8 cellular contexts compared by ENCODE assay signal in the genomic region with DNA sequence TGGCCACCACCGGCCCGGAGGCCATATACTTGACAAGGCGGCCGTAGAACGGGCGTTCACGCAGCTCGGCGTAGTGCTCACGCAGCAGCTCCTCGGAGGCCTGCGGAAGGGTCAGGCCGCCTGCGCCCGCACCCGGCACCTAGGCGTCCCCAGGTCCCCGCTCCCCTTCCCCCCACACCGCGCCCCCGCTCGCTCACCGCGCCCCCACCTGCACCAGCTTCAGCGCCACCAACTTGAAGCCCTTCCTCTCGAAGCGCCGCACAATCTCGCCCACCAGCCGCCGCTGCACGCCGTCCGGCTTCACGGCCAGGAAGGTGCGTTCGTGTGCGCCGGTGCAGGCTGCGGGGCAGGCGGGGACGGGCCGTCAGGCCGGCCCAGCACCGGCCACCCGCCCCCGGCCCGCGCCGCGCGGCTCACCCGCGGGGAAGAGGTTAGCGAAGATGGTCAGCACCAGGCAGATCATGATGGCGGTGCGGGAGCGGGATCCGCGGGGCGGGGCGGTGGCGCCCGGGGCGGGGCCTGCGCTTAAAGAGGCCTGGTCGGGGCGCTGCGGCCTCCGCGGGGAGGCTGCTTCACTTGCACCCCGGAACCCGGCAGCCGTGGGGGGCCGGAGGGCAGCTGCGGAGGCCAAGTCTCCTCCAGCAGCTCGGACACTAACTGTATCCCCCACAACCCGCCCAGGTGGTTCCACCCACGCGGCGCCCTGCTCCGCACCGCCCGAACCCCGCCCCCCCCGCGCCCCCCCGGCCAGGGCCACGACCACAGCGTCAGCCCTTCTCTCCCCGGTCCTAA. TPM values are rescaled to one million over a fixed set of nuclear protein-coding genes. Genes with fewer than 3 reads are reported as not detected.
DNase-seq lines count a peak whose midpoint lies in the region; ATAC-seq and TF ChIP-seq lines count a peak whose summit lies in the region.

Gene NME3, minus strand, starts transcription at position 472 of the 792 bp plus-strand sequence. Its CDS starts 9 bp downstream, at position 463.

- H2BK5ac ChIP-seq in H9 (ENCODE audit: insufficient read length, low read length) = no peak within 1 kb of the TSS

- peaks cover 25% of the 10 kb centered on the region for H3K36me3 ChIP-seq in RWPE2 (ENCODE audit: low read depth)

- H3K4me1 ChIP-seq in H9 (ENCODE audit: insufficient read depth, low read length) (no peaks in the 10 kb centered on the region), RWPE2 (ENCODE audit: insufficient read depth, poor library complexity, severe bottlenecking) (peaks cover 4% of the 10 kb centered on the region)

- H3K4ac ChIP-seq in H9 (ENCODE audit: low read depth, low read length) = no peak within 1 kb of the TSS

- H3K4me1 Mint-ChIP-seq in H9 (peaks cover 3 to 19% of the 10 kb centered on the region in 2 experiments), neural crest cell (peaks cover 8% of the 10 kb centered on the region)
- H3K4me1 Mint-ChIP-seq in stimulated activated naive CD8-positive, alpha-beta T cell treated with anti-CD3 and anti-CD28 coated beads, Interleukin-15, Interleukin-2, amounts not matched to agents 100 ng/mL and 50 ng/mL, for 24 hours (ENCODE audit: low read depth) = peaks cover 18% of the 10 kb centered on the region

- H3K9me3 ChIP-seq in H9 (ENCODE audit: control insufficient read depth, low read depth, low read length) (no peaks in the 10 kb centered on the region), RWPE2 (ENCODE audit: severe bottlenecking) (no peaks in the 10 kb centered on the region)

- no peak within 1 kb of the TSS for H2BK20ac ChIP-seq in H9 (ENCODE audit: low read depth, low read length, poor library complexity, severe bottlenecking)

- no peak within 1 kb of the TSS for H2BK15ac ChIP-seq in H9 (ENCODE audit: low read depth, low read length)

- DNase-seq in C1 segment of cervical spinal cord (lab: John Stamatoyannopoulos, UW) (peak in 13 of 14 donors; percentile 10 to 82 (median 51)), H9 (peak; percentile 76), RWPE2 (ENCODE audit: low spot score) (no peak), activated gamma-delta T cell treated with Interleukin-2 at 50 U/mL for 16 hours (peak; percentile 73), foreskin fibroblast (peak; percentile 58 to 90), neural crest cell (ENCODE audit: low read depth, low spot score) (peak; percentile 60)

- peaks cover 5% of the 10 kb centered on the region for H3K79me1 ChIP-seq in H9 (ENCODE audit: insufficient read depth, low read depth, low read length, poor library complexity, severe bottlenecking)

- H3K27ac ChIP-seq in H9 (ENCODE audit: insufficient read length, low read depth, low read length) = no peak within 1 kb of the TSS
- H3K27ac ChIP-seq in RWPE2 (ENCODE audit: poor library complexity, severe bottlenecking) = peak within 1 kb of the TSS; percentile 66

- peak within 1 kb of the TSS; percentile 44 for H3K18ac ChIP-seq in H9 (ENCODE audit: insufficient read length, low read depth, low read length)

- no peaks in the 10 kb centered on the region for H3K27me3 ChIP-seq in H9 (ENCODE audit: insufficient read depth, low read length)
- no peaks in the 10 kb centered on the region for H3K27me3 ChIP-seq in RWPE2 (ENCODE audit: insufficient read depth, poor library complexity, severe bottlenecking)

- H3K23ac ChIP-seq in H9 (ENCODE audit: insufficient read length, low read depth, low read length) = no peak within 1 kb of the TSS

- H3T11ph ChIP-seq in H9 (ENCODE audit: low read length) = no peak within 1 kb of the TSS

- H4K5ac ChIP-seq in H9 (ENCODE audit: insufficient read length, low read depth, low read length) = no peak within 1 kb of the TSS

- H2AFZ ChIP-seq in H9 (ENCODE audit: low read length) = no peak within 1 kb of the TSS

- no peak within 1 kb of the TSS for H4K8ac ChIP-seq in H9 (replicated peaks; ENCODE audit: insufficient read length, low read depth, low read length)

- no peak within 1 kb of the TSS for H2BK120ac ChIP-seq in H9 (ENCODE audit: low read depth, low read length, poor library complexity, severe bottlenecking)

- H3K27me3 Mint-ChIP-seq in H9 (ENCODE audit: low read depth) (no peaks in the 10 kb centered on the region; the same call in 1 of the 2 replicates), neural crest cell (ENCODE audit: low read depth) (peaks cover 6% of the 10 kb centered on the region)
- H3K27me3 Mint-ChIP-seq in stimulated activated naive CD8-positive, alpha-beta T cell treated with anti-CD3 and anti-CD28 coated beads, Interleukin-15, Interleukin-2, amounts not matched to agents 100 ng/mL and 50 ng/mL, for 24 hours = no peaks in the 10 kb centered on the region

- H3K14ac ChIP-seq in H9 (ENCODE audit: insufficient read depth, low read length) = peak within 1 kb of the TSS; percentile 79

- H2BK12ac ChIP-seq in H9 (ENCODE audit: insufficient read length, low read depth, low read length) = no peak within 1 kb of the TSS

- no peaks in the 10 kb centered on the region for H4K20me1 ChIP-seq in H9 (ENCODE audit: control insufficient read depth, insufficient read depth, insufficient read length)

- H2AK5ac ChIP-seq in H9 (ENCODE audit: insufficient read length, low read length) = no peak within 1 kb of the TSS

- H3K36me3 Mint-ChIP-seq in H9 (ENCODE audit: insufficient read depth in 1 of 3, low read depth in 3 of 3) (peaks cover 11 to 45% (median 29%) of the 10 kb centered on the region in 3 experiments; a peak in 6 of 7 replicates), neural crest cell (ENCODE audit: low read depth) (peaks cover 6% of the 10 kb centered on the region)
- H3K36me3 Mint-ChIP-seq in stimulated activated naive CD8-positive, alpha-beta T cell treated with anti-CD3 and anti-CD28 coated beads, Interleukin-15, Interleukin-2, amounts not matched to agents 100 ng/mL and 50 ng/mL, for 24 hours (ENCODE audit: low read depth) = peaks cover 17% of the 10 kb centered on the region

- TF ChIP-seq CTCF in H9 (conservative IDR thresholded peaks at IDR 0.05) (no peak), RWPE2 (IDR thresholded peaks at IDR 0.05; ENCODE audit: poor library complexity, severe bottlenecking) (no peak), foreskin fibroblast (IDR thresholded peaks at IDR 0.05; ENCODE audit: low read depth, low read length) (no peak), neural crest cell (conservative IDR thresholded peaks at IDR 0.05) (no peak)

- no peaks in the 10 kb centered on the region; the same call in 1 of the 2 replicates for H3K79me2 ChIP-seq in H9 (ENCODE audit: insufficient read depth, low read length)

- H3K4me3 ChIP-seq in RWPE2 (ENCODE audit: severe bottlenecking) = peak within 1 kb of the TSS; percentile 83
- H3K4me3 ChIP-seq in foreskin fibroblast (ENCODE audit: low read depth in 1 of 2, low read length in 2 of 2) = peak within 1 kb of the TSS; percentile 62 to 75

- no peak within 1 kb of the TSS for H4K91ac ChIP-seq in H9 (ENCODE audit: insufficient read length, low read depth, low read length)

- peak within 1 kb of the TSS; percentile 47 for H3K4me2 ChIP-seq in H9 (ENCODE audit: insufficient read depth, insufficient read length, low read length)

- peak within 1 kb of the TSS; percentile 66 for H3K9ac ChIP-seq in H9 (ENCODE audit: extremely low read depth, insufficient read length, low read length)

- peak; percentile 29 for ATAC-seq in RWPE2 (ENCODE audit: low read depth)
- ATAC-seq in GM21515 (IDR thresholded peaks at IDR 0.05; ENCODE audit: unreplicated experiment) = no peak

- H3K4me3 Mint-ChIP-seq in H9 (peak within 1 kb of the TSS; percentile 95 to 98), neural crest cell (peak within 1 kb of the TSS; percentile 99)
- peak within 1 kb of the TSS; percentile 100 for H3K4me3 Mint-ChIP-seq in stimulated activated naive CD8-positive, alpha-beta T cell treated with anti-CD3 and anti-CD28 coated beads, Interleukin-15, Interleukin-2, amounts not matched to agents 100 ng/mL and 50 ng/mL, for 24 hours

- no CpG with 5 or more reads among the region's 91 CpGs for WGBS in H9 (ENCODE audit: extremely low coverage, insufficient read length, low lambda C conversion rate)

- peaks cover 9% of the 10 kb centered on the region for H3K23me2 ChIP-seq in H9 (ENCODE audit: insufficient read length, low read depth, low read length, poor library complexity, severe bottlenecking)

- H3K27ac Mint-ChIP-seq in H9 (peak within 1 kb of the TSS; percentile 98 to 99 (median 99); a peak in 6 of 7 replicates), neural crest cell (ENCODE audit: unreplicated experiment) (peak within 1 kb of the TSS; percentile 98)
- H3K27ac Mint-ChIP-seq in stimulated activated naive CD8-positive, alpha-beta T cell treated with anti-CD3 and anti-CD28 coated beads, Interleukin-15, Interleukin-2, amounts not matched to agents 100 ng/mL and 50 ng/mL, for 24 hours = peak within 1 kb of the TSS; percentile 99

- H3K9me3 Mint-ChIP-seq in H9 = no peaks in the 10 kb centered on the region
- no peaks in the 10 kb centered on the region for H3K9me3 Mint-ChIP-seq in neural crest cell
- no peaks in the 10 kb centered on the region for H3K9me3 Mint-ChIP-seq in stimulated activated naive CD8-positive, alpha-beta T cell treated with anti-CD3 and anti-CD28 coated beads, Interleukin-15, Interleukin-2, amounts not matched to agents 100 ng/mL and 50 ng/mL, for 24 hours

- no peak within 1 kb of the TSS for H3K56ac ChIP-seq in H9 (ENCODE audit: insufficient read length, low read depth, low read length)

RNA-seq across cellular contexts. Expression of gene NME3, which starts in this region (rescaled TPM):
- total RNA-seq in H9 (2021) (76.9 and 81.9 TPM in 2 replicates), neural crest cell (35.0 and 38.0 TPM in 2 replicates)
